8 cellular contexts compared by ENCODE assay signal in the genomic region with DNA sequence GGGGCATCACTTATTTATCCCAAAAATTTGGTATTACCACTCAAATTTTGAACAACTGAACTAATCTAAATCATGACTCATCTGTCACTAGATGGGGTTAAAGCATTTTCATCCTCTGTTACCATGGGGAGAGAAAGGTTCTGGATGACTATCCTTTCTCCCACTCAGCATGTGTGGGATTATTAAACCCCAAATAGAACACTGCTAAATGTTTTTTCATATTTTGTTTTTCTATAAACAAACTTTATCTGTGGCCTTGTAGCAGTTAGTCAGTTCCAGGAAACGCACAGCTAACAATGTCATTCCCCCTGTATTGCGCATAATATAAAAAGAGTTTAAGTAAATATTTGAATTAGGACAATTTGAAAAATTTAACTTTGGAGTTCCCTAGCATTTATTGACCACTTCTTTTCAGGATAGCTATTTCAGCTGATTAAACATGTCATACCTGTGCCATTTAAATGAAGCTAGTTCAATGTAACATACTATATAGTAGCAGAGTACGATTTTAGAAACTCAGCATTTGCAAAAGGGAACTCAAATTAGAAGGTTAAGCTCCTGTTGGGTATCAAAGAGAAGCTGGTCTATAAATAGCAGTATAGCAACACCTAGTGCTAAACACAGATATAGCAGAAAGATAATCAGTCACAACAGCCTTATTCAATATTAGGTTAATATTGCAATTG.
DNase-seq lines count a peak whose midpoint lies in the region; ATAC-seq and TF ChIP-seq lines count a peak whose summit lies in the region.

No MANE protein-coding gene starts in this region.

- DNase-seq in NCI-H1694 treated with DMSO at 0.1 percent for 48 hours (lab: John Stamatoyannopoulos, UW) = peak; percentile 18
- peak; percentile 74 to 88 for DNase-seq in cardiac fibroblast (ENCODE audit: low read depth in 2 of 2)
- DNase-seq in nephron progenitor cell = no peak
- DNase-seq in stimulated activated CD4-positive, alpha-beta T cell treated with anti-CD3 and anti-CD28 coated beads, Interleukin-12 subunit alpha, Interleukin-12 subunit beta, amount 100 ng/mL, for 4 hours = no peak
- no peak for DNase-seq in coronary artery (ENCODE audit: low spot score)

- no peak overlapping the region for H3K4me3 ChIP-seq in cardiac fibroblast (replicated peaks in 1 of 2; ENCODE audit: low read depth in 2 of 2, low read length in 2 of 2)
- H3K4me3 ChIP-seq in coronary artery = no peak overlapping the region

- H3K4me3 Mint-ChIP-seq in nephron progenitor cell = no peak overlapping the region

- H3K27ac ChIP-seq in C4-2B (no peak overlapping the region), coronary artery (no peak overlapping the region)

- H3K36me3 Mint-ChIP-seq in nephron progenitor cell (ENCODE audit: low read depth) = no peaks in the 10 kb centered on the region

- peak; percentile 80 for TF ChIP-seq CTCF in C4-2B (conservative IDR thresholded peaks at IDR 0.05)
- TF ChIP-seq CTCF in cardiac fibroblast (IDR thresholded peaks at IDR 0.05; ENCODE audit: low read depth, low read length) = peak; percentile 42
- TF ChIP-seq CTCF in nephron progenitor cell (IDR thresholded peaks at IDR 0.05) = peak; percentile 35
- TF ChIP-seq CTCF in coronary artery (IDR thresholded peaks at IDR 0.05) = no peak

- ATAC-seq in GM19395 (IDR thresholded peaks at IDR 0.05; ENCODE audit: unreplicated experiment) (peak; percentile 69), GM21717 (IDR thresholded peaks at IDR 0.05; ENCODE audit: unreplicated experiment) (no peak)

- no peak overlapping the region for H3K27ac Mint-ChIP-seq in nephron progenitor cell

- H3K27me3 Mint-ChIP-seq in nephron progenitor cell (ENCODE audit: low read depth, poor library complexity) = peaks cover 16% of the 10 kb centered on the region

- H3K9me3 Mint-ChIP-seq in nephron progenitor cell = no peaks in the 10 kb centered on the region

- peaks cover 31% of the 10 kb centered on the region for H3K4me1 Mint-ChIP-seq in nephron progenitor cell

Comparison
In these comparisons a context has a peak if more than half of its experiments do, and no peak if none do; other contexts are left out.
1. DNase-seq: peak in NCI-H1694 treated with DMSO at 0.1 percent for 48 hours (single experiment) and cardiac fibroblast (2 of 2); none in nephron progenitor cell (single experiment), stimulated activated CD4-positive, alpha-beta T cell treated with anti-CD3 and anti-CD28 coated beads, Interleukin-12 subunit alpha, Interleukin-12 subunit beta, amount 100 ng/mL, for 4 hours (single experiment) and coronary artery (single experiment).